Comparison of ENCODE assay signal across 16 cellular contexts in the genomic region with DNA sequence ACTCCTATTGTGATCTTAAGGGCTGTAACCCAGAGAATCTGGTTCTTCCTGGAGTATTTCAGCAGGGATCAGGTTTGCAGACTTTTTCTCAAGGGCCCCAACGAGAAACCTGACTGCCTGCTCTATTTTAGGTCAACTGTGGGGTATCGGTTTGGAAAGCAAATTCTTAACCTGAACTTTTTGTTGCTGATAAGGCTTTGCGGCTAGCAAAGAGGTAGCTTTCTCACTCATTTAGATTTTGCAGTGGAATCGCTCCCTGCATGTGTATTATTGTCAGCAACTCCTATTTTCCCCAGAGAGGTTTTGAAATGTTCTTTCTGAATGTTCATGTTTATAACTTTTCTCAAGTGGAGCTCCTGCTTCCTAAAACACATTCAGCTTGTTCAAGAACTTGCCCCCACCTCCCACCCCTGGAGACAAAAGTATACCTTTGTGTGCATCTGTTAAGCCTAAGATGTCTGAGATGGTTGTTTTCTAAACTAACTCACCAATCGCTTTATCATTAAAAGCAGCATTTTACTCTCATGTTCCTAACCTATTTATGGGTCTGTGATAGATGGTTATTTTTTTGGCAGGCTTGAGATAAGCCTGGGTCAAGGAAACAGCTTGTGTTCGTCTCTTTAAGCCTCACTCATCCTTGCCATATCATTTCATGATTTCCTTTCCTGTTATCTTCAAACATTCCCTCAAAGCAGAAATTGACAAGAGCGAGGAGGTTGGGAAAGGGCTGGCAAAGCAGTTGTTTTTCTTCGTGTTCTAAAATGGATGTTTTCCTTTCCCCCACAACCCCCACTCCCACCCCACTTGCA.
DNase-seq lines count a peak whose midpoint lies in the region; ATAC-seq and TF ChIP-seq lines count a peak whose summit lies in the region.
"Had no signal": no experiment of that assay in that cellular context is flagged by ENCODE, and none has a peak within 500 bp of the region (broad histone marks: within the 10 kb centered on the region; RNA-seq: fewer than 3 reads in every experiment).

No MANE protein-coding gene starts in this region.

- no peaks in the 10 kb centered on the region for H3K4me1 Mint-ChIP-seq in activated CD8-positive, alpha-beta memory T cell treated with anti-CD3 and anti-CD28 coated beads, Interleukin-2, amount 10 ng/mL, durations not matched to agents 7 days and 5 days

- DNase-seq in ELF-1 (ENCODE audit: low read depth, low spot score): peak; percentile 16
- no peak for DNase-seq in ascending aorta (ENCODE audit: low spot score in 2 of 2)
- DNase-seq in hepatocyte (ENCODE audit: low spot score): no peak
- no peak for DNase-seq in psoas muscle
- no peak for DNase-seq in activated effector memory CD4-positive, alpha-beta T cell treated with Interleukin-2 at 50 U/mL for 16 hours
- no peak for DNase-seq in activated CD8-positive, alpha-beta memory T cell treated with anti-CD3 and anti-CD28 coated beads, Interleukin-2, amount 10 ng/mL, durations not matched to agents 7 days and 5 days
- DNase-seq: colonic mucosa; DMS79; natural killer cell; NCI-H1417; NCI-H524; stimulated activated CD4-positive, alpha-beta T cell treated with anti-CD3 and anti-CD28 coated beads, Interleukin-15, amount 100 ng/mL, for 24 hours had no signal

- no peaks in the 10 kb centered on the region for H4K20me1 ChIP-seq in hepatocyte (ENCODE audit: insufficient read depth, poor library complexity, severe bottlenecking)

- no peaks in the 10 kb centered on the region for H3K36me3 ChIP-seq in ascending aorta
- no peaks in the 10 kb centered on the region for H3K36me3 ChIP-seq in hepatocyte (replicated peaks; ENCODE audit: insufficient read depth, low read depth)
- no peaks in the 10 kb centered on the region for H3K36me3 ChIP-seq in psoas muscle (ENCODE audit: insufficient read depth in 1 of 2, low read depth in 1 of 2)
- H3K36me3 ChIP-seq: colonic mucosa had no signal

- H3K4me3 ChIP-seq in ascending aorta (peak overlapping the region; percentile 31 to 47), hepatocyte (no peak overlapping the region), psoas muscle (peak overlapping the region; percentile 46)
- H3K4me3 ChIP-seq: colonic mucosa had no signal

- intact Hi-C loops in ascending aorta (cut with DNase I): loop anchor here (5.0 kb wide), 4 partner anchors 35 to 130 kb away; partner anchors contain the start of gene BAMBI
- intact Hi-C loops in psoas muscle (cut with DNase I): no loop called here

- peak overlapping the region; percentile 32 for H2AFZ ChIP-seq in hepatocyte

- 24% methylated on average over 8 of the region's 8 CpGs for WGBS in hepatocyte (ENCODE audit: low lambda C conversion rate, missing lambda C conversion rate)
- 44 to 60% (median 50%) methylated on average over 8 of the region's 8 CpGs for WGBS in psoas muscle, 3 donors

- H3K36me3 Mint-ChIP-seq in activated CD8-positive, alpha-beta memory T cell treated with anti-CD3 and anti-CD28 coated beads, Interleukin-2, amount 10 ng/mL, durations not matched to agents 7 days and 5 days: no peaks in the 10 kb centered on the region
- H3K36me3 Mint-ChIP-seq: activated naive CD4-positive, alpha-beta T cell treated with anti-CD3 and anti-CD28 coated beads, Interleukin-2, amount 50 U/mL, for 72 hours; natural killer cell had no signal

- peak in 1 of 4 donors; percentile 29 for ATAC-seq in psoas muscle
- no peak for ATAC-seq in GM19324 (IDR thresholded peaks at IDR 0.05; ENCODE audit: low FRiP score, unreplicated experiment)
- ATAC-seq in HG03342 (IDR thresholded peaks at IDR 0.05; ENCODE audit: unreplicated experiment): no peak
- ATAC-seq in activated CD8-positive, alpha-beta memory T cell treated with anti-CD3 and anti-CD28 coated beads, Interleukin-2, amount 10 ng/mL, durations not matched to agents 7 days and 5 days: no peak
- ATAC-seq: activated naive CD4-positive, alpha-beta T cell treated with anti-CD3 and anti-CD28 coated beads, Interleukin-2, amount 50 U/mL, for 72 hours; natural killer cell had no signal

- H3K9me3 Mint-ChIP-seq in activated CD8-positive, alpha-beta memory T cell treated with anti-CD3 and anti-CD28 coated beads, Interleukin-2, amount 10 ng/mL, durations not matched to agents 7 days and 5 days (ENCODE audit: low read depth): no peaks in the 10 kb centered on the region
- H3K9me3 Mint-ChIP-seq: activated naive CD4-positive, alpha-beta T cell treated with anti-CD3 and anti-CD28 coated beads, Interleukin-2, amount 50 U/mL, for 72 hours; natural killer cell had no signal

- peaks cover 3 to 25% of the 10 kb centered on the region in 2 donors for H3K4me1 ChIP-seq in ascending aorta
- H3K4me1 ChIP-seq in hepatocyte (ENCODE audit: insufficient read depth): peaks cover 44% of the 10 kb centered on the region
- peaks cover 7% of the 10 kb centered on the region for H3K4me1 ChIP-seq in psoas muscle
- H3K4me1 ChIP-seq: colonic mucosa had no signal

- H3K27me3 Mint-ChIP-seq in activated CD8-positive, alpha-beta memory T cell treated with anti-CD3 and anti-CD28 coated beads, Interleukin-2, amount 10 ng/mL, durations not matched to agents 7 days and 5 days: peaks cover 31% of the 10 kb centered on the region

- no peak overlapping the region for H3K27ac Mint-ChIP-seq in activated CD8-positive, alpha-beta memory T cell treated with anti-CD3 and anti-CD28 coated beads, Interleukin-2, amount 10 ng/mL, durations not matched to agents 7 days and 5 days
- H3K27ac Mint-ChIP-seq: activated naive CD4-positive, alpha-beta T cell treated with anti-CD3 and anti-CD28 coated beads, Interleukin-2, amount 50 U/mL, for 72 hours; natural killer cell had no signal

- H3K79me2 ChIP-seq in hepatocyte: no peaks in the 10 kb centered on the region

- H3K9me2 ChIP-seq in hepatocyte (replicated peaks; ENCODE audit: insufficient read depth): no peaks in the 10 kb centered on the region

- H3K27ac ChIP-seq in ascending aorta: peak overlapping the region; percentile 84 to 89
- peak overlapping the region; percentile 75 for H3K27ac ChIP-seq in hepatocyte
- H3K27ac ChIP-seq in psoas muscle: peak overlapping the region; percentile 12
- H3K27ac ChIP-seq: colonic mucosa, RWPE1 had no signal

- CTCF ChIA-PET in activated CD8-positive, alpha-beta memory T cell treated with anti-CD3 and anti-CD28 coated beads, Interleukin-2, amount 10 ng/mL, durations not matched to agents 7 days and 5 days (lab: Charles Lee): interaction anchor here (1.3 kb wide), 1 partner anchor 143 kb away, joined by 3 read pairs; no protein-coding TSS in a partner anchor

- no peaks in the 10 kb centered on the region for H3K9me3 ChIP-seq in ascending aorta
- H3K9me3 ChIP-seq in hepatocyte (ENCODE audit: low read depth): no peaks in the 10 kb centered on the region
- no peaks in the 10 kb centered on the region for H3K9me3 ChIP-seq in psoas muscle
- H3K9me3 ChIP-seq: colonic mucosa had no signal

- no peak for TF ChIP-seq CTCF in ascending aorta (IDR thresholded peaks at IDR 0.05)
- TF ChIP-seq CTCF in hepatocyte (IDR thresholded peaks at IDR 0.05; ENCODE audit: poor library complexity): no peak
- no peak for TF ChIP-seq CTCF in psoas muscle (IDR thresholded peaks at IDR 0.05)

- peak overlapping the region; percentile 68 for H3K4me2 ChIP-seq in hepatocyte

- no peak overlapping the region for H3K4me3 Mint-ChIP-seq in activated CD8-positive, alpha-beta memory T cell treated with anti-CD3 and anti-CD28 coated beads, Interleukin-2, amount 10 ng/mL, durations not matched to agents 7 days and 5 days
- H3K4me3 Mint-ChIP-seq: natural killer cell had no signal

- H3K27me3 ChIP-seq in ascending aorta: no peaks in the 10 kb centered on the region
- H3K27me3 ChIP-seq in hepatocyte: no peaks in the 10 kb centered on the region
- H3K27me3 ChIP-seq in psoas muscle (ENCODE audit: insufficient read depth in 3 of 3, low read length in 2 of 3): no peaks in the 10 kb centered on the region
- H3K27me3 ChIP-seq: colonic mucosa had no signal

Comparison
In these comparisons a context has a peak if more than half of its experiments do, and no peak if none do; other contexts are left out.
1. H3K27ac ChIP-seq: peak in every context shown above with its lines; median percentile 86 in ascending aorta; 75 in hepatocyte; 12 in psoas muscle.